1 cellular context compared by ENCODE assay signal in the genomic region with DNA sequence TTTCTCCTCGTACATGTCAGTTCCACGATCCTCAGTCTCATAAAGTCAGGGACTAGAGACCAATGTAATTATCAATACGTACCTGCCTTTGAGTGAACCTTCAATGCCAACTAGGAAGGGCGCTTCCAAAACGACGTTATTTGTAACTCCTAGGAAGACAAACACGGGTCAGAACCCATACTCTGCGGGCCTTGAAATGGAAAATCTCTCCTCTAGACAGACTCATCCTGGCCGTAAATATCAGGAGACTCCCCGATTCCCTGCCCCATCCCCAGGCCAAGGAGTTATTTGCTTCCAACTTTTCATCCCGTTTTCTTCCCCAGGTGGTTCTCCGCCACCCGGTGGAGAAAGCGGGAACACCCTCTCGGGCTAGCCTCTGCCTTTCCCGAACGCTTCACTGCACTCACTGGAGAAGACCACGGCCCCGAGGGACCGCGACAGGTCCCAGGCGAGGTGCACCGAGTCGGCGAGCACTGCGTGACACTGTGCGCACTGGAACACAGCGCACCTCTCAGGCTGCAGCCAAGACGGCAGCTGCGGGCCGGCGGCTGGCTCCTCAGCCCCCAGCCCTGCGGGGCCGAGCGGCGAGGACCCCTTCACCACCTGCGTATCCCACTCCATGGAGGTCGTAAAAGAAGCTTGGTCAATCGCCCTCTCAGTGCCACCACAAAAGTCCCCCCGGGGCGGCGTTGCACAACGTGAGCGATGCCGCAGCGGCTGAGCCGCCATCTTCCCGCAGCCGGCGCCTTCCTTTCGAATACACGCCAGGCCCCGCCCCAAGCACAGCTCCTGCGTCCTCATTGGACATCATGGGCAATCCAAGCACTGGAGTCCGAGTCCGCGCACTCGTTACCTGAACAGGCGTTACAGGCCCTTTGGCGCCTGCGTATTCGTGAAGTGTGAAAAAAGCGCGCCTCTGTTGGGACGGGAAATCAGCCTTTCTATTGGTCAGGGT.
TF ChIP-seq lines count a peak whose summit lies in the region.

A gene (minus strand): TSS at position 759 of the 955 bp plus-strand sequence. CDS start 30 bp downstream, at position 729.

TF ChIP-seq in HepG2, 621 proteins besides CTCF, POLR2A, EP300 and RAD21 (continued from another document):
- TF ChIP-seq, protein P1, sequence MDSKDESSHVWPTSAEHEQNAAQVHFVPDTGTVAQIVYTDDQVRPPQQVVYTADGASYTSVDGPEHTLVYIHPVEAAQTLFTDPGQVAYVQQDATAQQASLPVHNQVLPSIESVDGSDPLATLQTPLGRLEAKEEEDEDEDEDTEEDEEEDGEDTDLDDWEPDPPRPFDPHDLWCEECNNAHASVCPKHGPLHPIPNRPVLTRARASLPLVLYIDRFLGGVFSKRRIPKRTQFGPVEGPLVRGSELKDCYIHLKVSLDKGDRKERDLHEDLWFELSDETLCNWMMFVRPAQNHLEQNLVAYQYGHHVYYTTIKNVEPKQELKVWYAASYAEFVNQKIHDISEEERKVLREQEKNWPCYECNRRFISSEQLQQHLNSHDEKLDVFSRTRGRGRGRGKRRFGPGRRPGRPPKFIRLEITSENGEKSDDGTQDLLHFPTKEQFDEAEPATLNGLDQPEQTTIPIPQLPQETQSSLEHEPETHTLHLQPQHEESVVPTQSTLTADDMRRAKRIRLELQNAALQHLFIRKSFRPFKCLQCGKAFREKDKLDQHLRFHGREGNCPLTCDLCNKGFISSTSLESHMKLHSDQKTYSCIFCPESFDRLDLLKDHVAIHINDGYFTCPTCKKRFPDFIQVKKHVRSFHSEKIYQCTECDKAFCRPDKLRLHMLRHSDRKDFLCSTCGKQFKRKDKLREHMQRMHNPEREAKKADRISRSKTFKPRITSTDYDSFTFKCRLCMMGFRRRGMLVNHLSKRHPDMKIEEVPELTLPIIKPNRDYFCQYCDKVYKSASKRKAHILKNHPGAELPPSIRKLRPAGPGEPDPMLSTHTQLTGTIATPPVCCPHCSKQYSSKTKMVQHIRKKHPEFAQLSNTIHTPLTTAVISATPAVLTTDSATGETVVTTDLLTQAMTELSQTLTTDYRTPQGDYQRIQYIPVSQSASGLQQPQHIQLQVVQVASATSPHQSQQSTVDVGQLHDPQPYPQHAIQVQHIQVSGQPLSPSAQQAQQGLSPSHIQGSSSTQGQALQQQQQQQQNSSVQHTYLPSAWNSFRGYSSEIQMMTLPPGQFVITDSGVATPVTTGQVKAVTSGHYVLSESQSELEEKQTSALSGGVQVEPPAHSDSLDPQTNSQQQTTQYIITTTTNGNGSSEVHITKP (CRISPR knock-in tag; IDR thresholded peaks at IDR 0.05; ENCODE audit: low read depth): no peak
- TF ChIP-seq NFKBIZ (CRISPR knock-in tag; IDR thresholded peaks at IDR 0.05) (no peak), ZNF619 (CRISPR knock-in tag; IDR thresholded peaks at IDR 0.05) (peak; percentile 76), NFRKB (IDR thresholded peaks at IDR 0.05) (peak; percentile 57; the same call in 1 of the 2 replicates), ZNF33B (CRISPR knock-in tag; IDR thresholded peaks at IDR 0.05) (peak; percentile 77; the same call in 1 of the 2 replicates), PAWR (CRISPR knock-in tag; IDR thresholded peaks at IDR 0.05; ENCODE audit: borderline replicate concordance) (0 out of 2 replicates have a peak, but pooled peaks have one; percentile 66), NCOA2 (CRISPR knock-in tag; IDR thresholded peaks at IDR 0.05) (no peak), ZNF776 (CRISPR knock-in tag; IDR thresholded peaks at IDR 0.05) (no peak; the same call in 1 of the 2 replicates), ZNF678 (CRISPR knock-in tag; IDR thresholded peaks at IDR 0.05) (0 out of 2 replicates have a peak, but pooled peaks have one; percentile 28), ZNF230 (CRISPR knock-in tag; IDR thresholded peaks at IDR 0.05) (peak; percentile 86), TOPORS (CRISPR knock-in tag; IDR thresholded peaks at IDR 0.05) (peak; percentile 54; the same call in 1 of the 2 replicates), NFATC3 (CRISPR knock-in tag; IDR thresholded peaks at IDR 0.05) (peak; percentile 83; the same call in 1 of the 2 replicates), CHD2 (IDR thresholded peaks at IDR 0.05; ENCODE audit: low read depth, low read length) (no peak)
- TF ChIP-seq, protein P2, sequence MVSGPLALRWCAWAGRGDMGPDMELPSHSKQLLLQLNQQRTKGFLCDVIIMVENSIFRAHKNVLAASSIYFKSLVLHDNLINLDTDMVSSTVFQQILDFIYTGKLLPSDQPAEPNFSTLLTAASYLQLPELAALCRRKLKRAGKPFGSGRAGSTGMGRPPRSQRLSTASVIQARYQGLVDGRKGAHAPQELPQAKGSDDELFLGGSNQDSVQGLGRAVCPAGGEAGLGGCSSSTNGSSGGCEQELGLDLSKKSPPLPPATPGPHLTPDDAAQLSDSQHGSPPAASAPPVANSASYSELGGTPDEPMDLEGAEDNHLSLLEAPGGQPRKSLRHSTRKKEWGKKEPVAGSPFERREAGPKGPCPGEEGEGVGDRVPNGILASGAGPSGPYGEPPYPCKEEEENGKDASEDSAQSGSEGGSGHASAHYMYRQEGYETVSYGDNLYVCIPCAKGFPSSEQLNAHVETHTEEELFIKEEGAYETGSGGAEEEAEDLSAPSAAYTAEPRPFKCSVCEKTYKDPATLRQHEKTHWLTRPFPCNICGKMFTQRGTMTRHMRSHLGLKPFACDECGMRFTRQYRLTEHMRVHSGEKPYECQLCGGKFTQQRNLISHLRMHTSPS (CRISPR knock-in tag; IDR thresholded peaks at IDR 0.05; ENCODE audit: low read depth): no peak
- TF ChIP-seq, protein P3, sequence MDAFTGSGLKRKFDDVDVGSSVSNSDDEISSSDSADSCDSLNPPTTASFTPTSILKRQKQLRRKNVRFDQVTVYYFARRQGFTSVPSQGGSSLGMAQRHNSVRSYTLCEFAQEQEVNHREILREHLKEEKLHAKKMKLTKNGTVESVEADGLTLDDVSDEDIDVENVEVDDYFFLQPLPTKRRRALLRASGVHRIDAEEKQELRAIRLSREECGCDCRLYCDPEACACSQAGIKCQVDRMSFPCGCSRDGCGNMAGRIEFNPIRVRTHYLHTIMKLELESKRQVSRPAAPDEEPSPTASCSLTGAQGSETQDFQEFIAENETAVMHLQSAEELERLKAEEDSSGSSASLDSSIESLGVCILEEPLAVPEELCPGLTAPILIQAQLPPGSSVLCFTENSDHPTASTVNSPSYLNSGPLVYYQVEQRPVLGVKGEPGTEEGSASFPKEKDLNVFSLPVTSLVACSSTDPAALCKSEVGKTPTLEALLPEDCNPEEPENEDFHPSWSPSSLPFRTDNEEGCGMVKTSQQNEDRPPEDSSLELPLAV (CRISPR knock-in tag; conservative IDR thresholded peaks at IDR 0.05; ENCODE audit: low read depth): no peak
- TF ChIP-seq, protein P4, sequence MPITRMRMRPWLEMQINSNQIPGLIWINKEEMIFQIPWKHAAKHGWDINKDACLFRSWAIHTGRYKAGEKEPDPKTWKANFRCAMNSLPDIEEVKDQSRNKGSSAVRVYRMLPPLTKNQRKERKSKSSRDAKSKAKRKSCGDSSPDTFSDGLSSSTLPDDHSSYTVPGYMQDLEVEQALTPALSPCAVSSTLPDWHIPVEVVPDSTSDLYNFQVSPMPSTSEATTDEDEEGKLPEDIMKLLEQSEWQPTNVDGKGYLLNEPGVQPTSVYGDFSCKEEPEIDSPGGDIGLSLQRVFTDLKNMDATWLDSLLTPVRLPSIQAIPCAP (CRISPR knock-in tag; IDR thresholded peaks at IDR 0.05; ENCODE audit: low read depth): 0 out of 2 replicates have a peak, but pooled peaks have one; percentile 6
- TF ChIP-seq, protein P5, sequence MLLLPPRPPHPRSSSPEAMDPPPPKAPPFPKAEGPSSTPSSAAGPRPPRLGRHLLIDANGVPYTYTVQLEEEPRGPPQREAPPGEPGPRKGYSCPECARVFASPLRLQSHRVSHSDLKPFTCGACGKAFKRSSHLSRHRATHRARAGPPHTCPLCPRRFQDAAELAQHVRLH (CRISPR knock-in tag; IDR thresholded peaks at IDR 0.05; ENCODE audit: borderline replicate concordance, low read depth): peak; percentile 27; the same call in 1 of the 2 replicates
- TF ChIP-seq, protein P6, sequence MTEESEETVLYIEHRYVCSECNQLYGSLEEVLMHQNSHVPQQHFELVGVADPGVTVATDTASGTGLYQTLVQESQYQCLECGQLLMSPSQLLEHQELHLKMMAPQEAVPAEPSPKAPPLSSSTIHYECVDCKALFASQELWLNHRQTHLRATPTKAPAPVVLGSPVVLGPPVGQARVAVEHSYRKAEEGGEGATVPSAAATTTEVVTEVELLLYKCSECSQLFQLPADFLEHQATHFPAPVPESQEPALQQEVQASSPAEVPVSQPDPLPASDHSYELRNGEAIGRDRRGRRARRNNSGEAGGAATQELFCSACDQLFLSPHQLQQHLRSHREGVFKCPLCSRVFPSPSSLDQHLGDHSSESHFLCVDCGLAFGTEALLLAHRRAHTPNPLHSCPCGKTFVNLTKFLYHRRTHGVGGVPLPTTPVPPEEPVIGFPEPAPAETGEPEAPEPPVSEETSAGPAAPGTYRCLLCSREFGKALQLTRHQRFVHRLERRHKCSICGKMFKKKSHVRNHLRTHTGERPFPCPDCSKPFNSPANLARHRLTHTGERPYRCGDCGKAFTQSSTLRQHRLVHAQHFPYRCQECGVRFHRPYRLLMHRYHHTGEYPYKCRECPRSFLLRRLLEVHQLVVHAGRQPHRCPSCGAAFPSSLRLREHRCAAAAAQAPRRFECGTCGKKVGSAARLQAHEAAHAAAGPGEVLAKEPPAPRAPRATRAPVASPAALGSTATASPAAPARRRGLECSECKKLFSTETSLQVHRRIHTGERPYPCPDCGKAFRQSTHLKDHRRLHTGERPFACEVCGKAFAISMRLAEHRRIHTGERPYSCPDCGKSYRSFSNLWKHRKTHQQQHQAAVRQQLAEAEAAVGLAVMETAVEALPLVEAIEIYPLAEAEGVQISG (CRISPR knock-in tag; IDR thresholded peaks at IDR 0.05): peak; percentile 63
TF ChIP-seq in HepG2: peak in this region for 203.
